ENCODE assay signal across 1 cellular context in the genomic region with DNA sequence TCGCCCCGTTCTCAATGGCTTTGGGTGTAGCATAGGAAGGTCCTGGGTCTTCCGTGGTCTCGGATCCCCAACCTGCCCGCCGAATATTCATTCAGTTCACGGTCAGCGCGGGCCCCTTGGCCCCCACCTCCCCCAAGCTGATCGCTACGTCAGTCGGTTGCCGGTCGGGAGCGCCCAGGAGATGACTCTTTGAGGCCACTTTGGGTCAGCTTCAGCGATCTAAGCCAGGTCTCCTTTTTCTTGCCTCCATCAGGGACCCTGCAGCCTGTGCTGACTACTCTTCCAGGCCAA.
TF ChIP-seq lines count a peak whose summit lies in the region.

No MANE protein-coding gene starts in this region.

TF ChIP-seq in GM23338, 12 proteins besides CTCF, POLR2A, EP300 and RAD21:
- no peak for TF ChIP-seq STAT1 (IDR thresholded peaks at IDR 0.05; ENCODE audit: unreplicated experiment)
TF ChIP-seq in GM23338: peak in this region for 0.
